In the genomic region with DNA sequence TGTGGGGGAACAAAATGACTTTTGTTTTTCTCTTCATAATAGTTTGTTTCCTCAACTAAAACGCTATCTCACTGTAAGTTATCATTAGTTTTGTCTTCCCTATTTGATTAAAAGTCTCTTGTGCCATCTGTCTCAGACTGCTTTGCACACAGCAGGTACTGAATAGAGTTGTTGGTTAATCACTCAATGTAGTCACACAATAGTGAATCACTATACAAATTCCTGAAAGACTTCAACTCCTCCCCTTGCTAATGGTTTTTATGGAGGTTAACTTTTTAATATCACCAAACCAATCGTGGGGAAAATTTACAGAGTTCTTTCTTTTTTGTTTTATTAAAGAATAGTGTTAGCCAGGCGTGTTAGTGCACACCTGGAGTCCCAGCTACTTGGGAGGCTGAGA, we compare ENCODE assay signal across 30 cellular contexts. TPM values are rescaled to one million over a fixed set of nuclear protein-coding genes. Genes with fewer than 3 reads are reported as not detected.
DNase-seq lines count a peak whose midpoint lies in the region; ATAC-seq and TF ChIP-seq lines count a peak whose summit lies in the region.
"Had no signal": no experiment of that assay in that cellular context is flagged by ENCODE, and none has a peak within 500 bp of the region (broad histone marks: within the 10 kb centered on the region; RNA-seq: fewer than 3 reads in every experiment).

No MANE protein-coding gene starts in this region.

- CTCF ChIA-PET in RWPE1 (lab: Yijun Ruan, JAX), result interaction anchor here (0.7 kb wide), 1 partner anchor 741 kb away, joined by 4 read pairs; no protein-coding TSS in a partner anchor
- CTCF ChIA-PET in activated CD4-positive, alpha-beta T cell treated with anti-CD3 and anti-CD28 coated beads, Interleukin-2, amount 10 ng/mL, durations not matched to agents 7 days and 5 days (lab: Charles Lee), result no interaction called here

- H3K4me1 ChIP-seq in foreskin keratinocyte, result peaks cover 4% of the 10 kb centered on the region

- POLR2A ChIA-PET in RWPE1 (lab: Yijun Ruan, JAX; ENCODE audit: low non-redundant PET), result no interaction called here
- POLR2A ChIA-PET in activated CD4-positive, alpha-beta T cell treated with anti-CD3 and anti-CD28 coated beads, Interleukin-2, amount 10 ng/mL, durations not matched to agents 7 days and 5 days (lab: Charles Lee), result no interaction called here

- no peak for ATAC-seq in activated T-cell treated with anti-CD3 and anti-CD28 coated beads, Interleukin-2, amount 50 U/mL, for 72 hours (replicated peaks in 1 of 2)
- peak; percentile 15 for ATAC-seq in foreskin keratinocyte
- no peak for ATAC-seq in HG02642 (IDR thresholded peaks at IDR 0.05; ENCODE audit: poor library complexity, unreplicated experiment)
- ATAC-seq: HCT116, psoas muscle had no signal

- H3K27ac ChIP-seq in RWPE1, result no peak overlapping the region
- no peak overlapping the region for H3K27ac ChIP-seq in foreskin keratinocyte
- H3K27ac ChIP-seq: coronary artery, left ventricle myocardium inferior, psoas muscle, SK-N-MC, thyroid gland had no signal

- H3K27ac Mint-ChIP-seq in activated T-cell treated with anti-CD3 and anti-CD28 coated beads, Interleukin-2, amount 50 U/mL, for 72 hours, result peak overlapping the region; percentile 43
- H3K27ac Mint-ChIP-seq in activated T-cell treated with anti-CD3 and anti-CD28 coated beads, Interleukin-2, amount 50 U/mL, for 24 hours, result no peak overlapping the region
- H3K27ac Mint-ChIP-seq in type B pancreatic cell, result no peak overlapping the region
- H3K27ac Mint-ChIP-seq in activated CD4-positive, alpha-beta T cell treated with anti-CD3 and anti-CD28 coated beads, Interleukin-2, amount 10 ng/mL, durations not matched to agents 7 days and 5 days, result no peak overlapping the region
- H3K27ac Mint-ChIP-seq: activated B cell treated with CpG ODN at 0.5 μM for 24 hours; activated naive CD8-positive, alpha-beta T cell had no signal

- DNase-seq in activated T-cell treated with anti-CD3 and anti-CD28 coated beads, Interleukin-2, amount 50 U/mL, for 72 hours, result no peak
- DNase-seq in activated T-cell treated with anti-CD3 and anti-CD28 coated beads, Interleukin-2, amount 50 U/mL, for 24 hours, result no peak
- peak; percentile 11 for DNase-seq in RWPE1 (ENCODE audit: low spot score)
- DNase-seq in foreskin keratinocyte, result peak in 1 of 2 donors; percentile 43
- no peak for DNase-seq in type B pancreatic cell (ENCODE audit: extremely low spot score, unreplicated experiment)
- DNase-seq in activated CD4-positive, alpha-beta T cell treated with anti-CD3 and anti-CD28 coated beads, Interleukin-2, amount 10 ng/mL, durations not matched to agents 7 days and 5 days, result no peak
- DNase-seq in C1 segment of cervical spinal cord (lab: John Stamatoyannopoulos, UW), result no peak
- DNase-seq: activated B cell treated with CpG ODN at 0.5 μM for 24 hours; activated effector memory CD4-positive, alpha-beta T cell treated with anti-CD3 and anti-CD28 coated beads, Interleukin-2, amount 50 U/mL, for 16 hours; AML-193; aorta; CD4-positive, alpha-beta memory T cell; effector CD8-positive, alpha-beta T cell; glutamatergic neuron; KG1; left ventricle myocardium inferior; MG63; NCI-H1417; NCI-H2029; NCI-H345; NCI-H774; nucleus accumbens; psoas muscle; stimulated activated CD4-positive, alpha-beta T cell treated with anti-CD3 and anti-CD28 coated beads, Interleukin-4, amount 100 ng/mL, for 1 hour; thyroid gland had no signal

- no peaks in the 10 kb centered on the region for H3K27me3 ChIP-seq in foreskin keratinocyte
- H3K27me3 ChIP-seq: MG63, thyroid gland had no signal

- no peaks in the 10 kb centered on the region for H3K9me3 Mint-ChIP-seq in activated T-cell treated with anti-CD3 and anti-CD28 coated beads, Interleukin-2, amount 50 U/mL, for 72 hours
- no peaks in the 10 kb centered on the region for H3K9me3 Mint-ChIP-seq in activated T-cell treated with anti-CD3 and anti-CD28 coated beads, Interleukin-2, amount 50 U/mL, for 24 hours
- no peaks in the 10 kb centered on the region for H3K9me3 Mint-ChIP-seq in type B pancreatic cell
- H3K9me3 Mint-ChIP-seq in activated CD4-positive, alpha-beta T cell treated with anti-CD3 and anti-CD28 coated beads, Interleukin-2, amount 10 ng/mL, durations not matched to agents 7 days and 5 days, result no peaks in the 10 kb centered on the region
- H3K9me3 Mint-ChIP-seq: activated B cell treated with CpG ODN at 0.5 μM for 24 hours; CD4-positive, alpha-beta memory T cell had no signal

- peaks cover under 1 to 2% of the 10 kb centered on the region in 2 donors for H3K36me3 Mint-ChIP-seq in activated T-cell treated with anti-CD3 and anti-CD28 coated beads, Interleukin-2, amount 50 U/mL, for 72 hours (ENCODE audit: insufficient read depth in 2 of 2)
- peaks cover 22% of the 10 kb centered on the region for H3K36me3 Mint-ChIP-seq in activated T-cell treated with anti-CD3 and anti-CD28 coated beads, Interleukin-2, amount 50 U/mL, for 24 hours (ENCODE audit: low read depth)
- H3K36me3 Mint-ChIP-seq in type B pancreatic cell, result peaks cover 5% of the 10 kb centered on the region
- H3K36me3 Mint-ChIP-seq in activated CD4-positive, alpha-beta T cell treated with anti-CD3 and anti-CD28 coated beads, Interleukin-2, amount 10 ng/mL, durations not matched to agents 7 days and 5 days (ENCODE audit: low read depth), result peaks cover 11% of the 10 kb centered on the region

- peak overlapping the region in 1 of 2 donors; percentile 46 for H3K4me3 Mint-ChIP-seq in activated T-cell treated with anti-CD3 and anti-CD28 coated beads, Interleukin-2, amount 50 U/mL, for 72 hours
- H3K4me3 Mint-ChIP-seq in activated T-cell treated with anti-CD3 and anti-CD28 coated beads, Interleukin-2, amount 50 U/mL, for 24 hours, result no peak overlapping the region
- peak overlapping the region; percentile 26 for H3K4me3 Mint-ChIP-seq in type B pancreatic cell
- no peak overlapping the region for H3K4me3 Mint-ChIP-seq in activated CD4-positive, alpha-beta T cell treated with anti-CD3 and anti-CD28 coated beads, Interleukin-2, amount 10 ng/mL, durations not matched to agents 7 days and 5 days
- H3K4me3 Mint-ChIP-seq: activated B cell treated with CpG ODN at 0.5 μM for 24 hours; activated naive CD8-positive, alpha-beta T cell had no signal

- no peak for TF ChIP-seq CTCF in RWPE1 (conservative IDR thresholded peaks at IDR 0.05; ENCODE audit: low read depth)
- TF ChIP-seq CTCF in foreskin keratinocyte (conservative IDR thresholded peaks at IDR 0.05), result no peak
- no peak for TF ChIP-seq CTCF in type B pancreatic cell (conservative IDR thresholded peaks at IDR 0.05)

- peaks cover 53% of the 10 kb centered on the region for H3K4me1 Mint-ChIP-seq in activated T-cell treated with anti-CD3 and anti-CD28 coated beads, Interleukin-2, amount 50 U/mL, for 72 hours (ENCODE audit: low read depth)
- peaks cover 52% of the 10 kb centered on the region for H3K4me1 Mint-ChIP-seq in activated T-cell treated with anti-CD3 and anti-CD28 coated beads, Interleukin-2, amount 50 U/mL, for 24 hours (ENCODE audit: low read depth)
- peaks cover 49% of the 10 kb centered on the region for H3K4me1 Mint-ChIP-seq in type B pancreatic cell (ENCODE audit: unreplicated experiment)
- H3K4me1 Mint-ChIP-seq in activated CD4-positive, alpha-beta T cell treated with anti-CD3 and anti-CD28 coated beads, Interleukin-2, amount 10 ng/mL, durations not matched to agents 7 days and 5 days, result peaks cover 50% of the 10 kb centered on the region

- no peaks in the 10 kb centered on the region for H3K27me3 Mint-ChIP-seq in activated T-cell treated with anti-CD3 and anti-CD28 coated beads, Interleukin-2, amount 50 U/mL, for 72 hours (ENCODE audit: low read depth)
- H3K27me3 Mint-ChIP-seq in activated T-cell treated with anti-CD3 and anti-CD28 coated beads, Interleukin-2, amount 50 U/mL, for 24 hours, result no peaks in the 10 kb centered on the region
- H3K27me3 Mint-ChIP-seq in type B pancreatic cell, result no peaks in the 10 kb centered on the region
- no peaks in the 10 kb centered on the region for H3K27me3 Mint-ChIP-seq in activated CD4-positive, alpha-beta T cell treated with anti-CD3 and anti-CD28 coated beads, Interleukin-2, amount 10 ng/mL, durations not matched to agents 7 days and 5 days
- H3K27me3 Mint-ChIP-seq: activated B cell treated with CpG ODN at 0.5 μM for 24 hours; activated naive CD8-positive, alpha-beta T cell; CD4-positive, alpha-beta memory T cell had no signal

RNA-seq across cellular contexts. Expression of a gene that starts 2.6 kb away (rescaled TPM):
- total RNA-seq in activated T-cell treated with anti-CD3 and anti-CD28 coated beads, Interleukin-2, amount 50 U/mL, for 72 hours, result 10 to 100 TPM; 65.9 to 67.3 TPM
- total RNA-seq in foreskin keratinocyte, result 19.5 and 20.1 TPM in 2 replicates
- polyA plus RNA-seq in foreskin keratinocyte, result 13.6 and 14.8 TPM in 2 replicates
- total RNA-seq in type B pancreatic cell (ENCODE audit: low replicate concordance), result 34.4 and 38.9 TPM in 2 replicates
- total RNA-seq in activated CD4-positive, alpha-beta T cell treated with anti-CD3 and anti-CD28 coated beads, Interleukin-2, amount 10 ng/mL, durations not matched to agents 7 days and 5 days, result 10 to 100 TPM; 57.5 to 69.5 TPM

RNA-seq across cellular contexts. Expression of a gene that starts 4.1 kb away (rescaled TPM):
- total RNA-seq in activated T-cell treated with anti-CD3 and anti-CD28 coated beads, Interleukin-2, amount 50 U/mL, for 72 hours, result 10 to 100 TPM; 18.2 to 19.9 TPM
- 11.1 and 11.9 TPM in 2 replicates for total RNA-seq in foreskin keratinocyte
- 10.8 and 12.0 TPM in 2 replicates for polyA plus RNA-seq in foreskin keratinocyte
- 12.4 and 15.2 TPM in 2 replicates for total RNA-seq in type B pancreatic cell (ENCODE audit: low replicate concordance)
- total RNA-seq in activated CD4-positive, alpha-beta T cell treated with anti-CD3 and anti-CD28 coated beads, Interleukin-2, amount 10 ng/mL, durations not matched to agents 7 days and 5 days, result 10 to 100 TPM in 1 of 2 experiments, 1 to 10 TPM in 1; 9.2 to 12.8 TPM
